Comparison of ENCODE assay signal across 1 cellular context in the genomic region with DNA sequence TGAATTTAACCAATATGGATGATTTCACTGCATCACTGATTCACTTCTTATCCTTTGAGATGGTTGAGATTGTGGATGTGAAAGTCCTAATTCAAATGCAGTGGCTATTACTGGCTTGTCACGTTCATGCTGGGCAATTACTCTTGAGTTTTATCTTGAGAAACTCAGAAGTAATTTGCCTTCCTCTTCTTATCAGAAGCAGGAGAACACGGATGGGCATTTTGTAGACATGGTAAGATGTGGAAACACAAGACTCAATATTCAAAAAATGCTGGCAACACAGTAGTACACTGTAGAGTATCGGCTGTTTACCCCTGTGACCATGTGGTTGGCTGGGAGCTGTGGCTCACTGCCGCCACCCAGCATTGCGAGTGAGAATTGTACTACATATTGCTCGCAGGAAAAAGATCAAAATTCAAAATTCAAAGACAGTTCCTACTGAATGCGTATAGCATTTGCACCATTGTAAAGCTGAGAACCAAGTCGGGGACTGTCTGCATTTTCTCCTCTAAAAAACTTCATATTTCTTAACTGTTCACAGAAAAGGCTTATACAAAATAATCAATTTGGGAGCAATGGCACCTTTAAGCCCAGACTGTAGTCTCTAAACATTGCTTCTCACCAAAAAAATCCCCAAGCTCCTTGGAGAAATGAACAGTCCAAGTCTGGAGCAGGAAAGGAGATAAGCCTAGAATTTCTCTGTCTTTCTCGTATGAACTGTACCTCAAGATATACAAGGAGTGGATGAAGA.
TF ChIP-seq lines count a peak whose summit lies in the region.

No MANE protein-coding gene starts in this region.

TF ChIP-seq in H1, 55 proteins besides CTCF, POLR2A, EP300 and RAD21:
- TF ChIP-seq MAX (IDR thresholded peaks at IDR 0.05) (peak; percentile 91), KDM4A (IDR thresholded peaks at IDR 0.05; ENCODE audit: low read depth, low read length, severe bottlenecking) (no peak)
TF ChIP-seq in H1: peak in this region for 1.
